ENCODE assay signal across 15 cellular contexts in genomic region chr10:80173441-80173840, GRCh38. TPM values are rescaled to one million over a fixed set of nuclear protein-coding genes. Genes with fewer than 3 reads are reported as not detected.
A peak's percentile ranks its signal among the peaks of the same experiment; 100 is the strongest.
DNase-seq lines count a peak whose midpoint lies in the region; ATAC-seq and TF ChIP-seq lines count a peak whose summit lies in the region.
"Had no signal": no experiment of that assay in that cellular context is flagged by ENCODE, and none has a peak within 500 bp of the region (broad histone marks: within the 10 kb centered on the region; RNA-seq: fewer than 3 reads in every experiment).

No MANE protein-coding gene starts in this region.

- no peaks in the 10 kb centered on the region for H3K27me3 ChIP-seq in colonic mucosa
- H3K27me3 ChIP-seq: BE2C, esophagus muscularis mucosa had no signal

- no peaks in the 10 kb centered on the region for H3K9me3 Mint-ChIP-seq in activated T-helper 2 cell treated with anti-CD3 and anti-CD28 coated beads, Interferon-gamma antibody, Interleukin-2, Interleukin-4, amounts not matched to agents 10 μg/mL and 5 μg/mL and 100 μg/mL, durations not matched to agents 14 hours and 24 hours and 36 hours
- H3K9me3 Mint-ChIP-seq: naive B cell had no signal

- H3K9ac ChIP-seq in colonic mucosa (ENCODE audit: low read depth in 2 of 2, low read length in 2 of 2), result peak overlapping the region in 1 of 2 donors; percentile 77

- peaks cover 37% of the 10 kb centered on the region for H3K4me1 ChIP-seq in colonic mucosa
- H3K4me1 ChIP-seq: BE2C had no signal

- no peak overlapping the region for H3K4me3 Mint-ChIP-seq in activated T-helper 2 cell treated with anti-CD3 and anti-CD28 coated beads, Interferon-gamma antibody, Interleukin-2, Interleukin-4, amounts not matched to agents 10 μg/mL and 5 μg/mL and 100 μg/mL, durations not matched to agents 14 hours and 24 hours and 36 hours (ENCODE audit: low read depth)

- ATAC-seq in GM18909 (IDR thresholded peaks at IDR 0.05; ENCODE audit: poor library complexity, unreplicated experiment), result no peak
- no peak for ATAC-seq in HG02870 (IDR thresholded peaks at IDR 0.05; ENCODE audit: unreplicated experiment)
- ATAC-seq: left ventricle myocardium superior had no signal

- no peak overlapping the region for H3K4me3 ChIP-seq in colonic mucosa
- H3K4me3 ChIP-seq: esophagus muscularis mucosa had no signal

- H3K36me3 ChIP-seq in colonic mucosa, result peaks cover 5% of the 10 kb centered on the region
- H3K36me3 ChIP-seq: BE2C had no signal

- intact Hi-C loops in colonic mucosa (cut with DNase I), result no loop called here
- intact Hi-C loops in activated T-helper 2 cell treated with anti-CD3 and anti-CD28 coated beads, Interferon-gamma antibody, Interleukin-2, Interleukin-4, amounts not matched to agents 10 μg/mL and 5 μg/mL and 100 μg/mL, durations not matched to agents 14 hours and 24 hours and 36 hours (cut with micrococcal nuclease), result no loop called here

- peaks cover 17% of the 10 kb centered on the region for H3K36me3 Mint-ChIP-seq in activated T-helper 2 cell treated with anti-CD3 and anti-CD28 coated beads, Interferon-gamma antibody, Interleukin-2, Interleukin-4, amounts not matched to agents 10 μg/mL and 5 μg/mL and 100 μg/mL, durations not matched to agents 14 hours and 24 hours and 36 hours (ENCODE audit: low read depth)

- DNase-seq in DMS53 (lab: John Stamatoyannopoulos, UW), result peak; percentile 83
- DNase-seq in NCI-H2171 treated with DMSO at 0.1 percent for 48 hours (lab: John Stamatoyannopoulos, UW), result peak; percentile 86
- DNase-seq in colonic mucosa, result no peak
- DNase-seq in activated T-helper 2 cell treated with anti-CD3 and anti-CD28 coated beads, Interferon-gamma antibody, Interleukin-2, Interleukin-4, amounts not matched to agents 10 μg/mL and 5 μg/mL and 100 μg/mL, durations not matched to agents 14 hours and 24 hours and 36 hours (ENCODE audit: low spot score), result no peak
- DNase-seq in islet precursor cell, result no peak
- DNase-seq: activated CD4-positive, CD25-positive, alpha-beta regulatory T cell; BE2C; GOT3; left ventricle myocardium superior; MV-4-11; naive B cell had no signal

- peaks cover 4% of the 10 kb centered on the region for H3K4me1 Mint-ChIP-seq in activated T-helper 2 cell treated with anti-CD3 and anti-CD28 coated beads, Interferon-gamma antibody, Interleukin-2, Interleukin-4, amounts not matched to agents 10 μg/mL and 5 μg/mL and 100 μg/mL, durations not matched to agents 14 hours and 24 hours and 36 hours (ENCODE audit: low read depth)

- H3K27ac ChIP-seq in C4-2B, result peak overlapping the region; percentile 85
- H3K27ac ChIP-seq in colonic mucosa, result peak overlapping the region; percentile 33

- no peaks in the 10 kb centered on the region for H3K9me3 ChIP-seq in colonic mucosa
- H3K9me3 ChIP-seq: BE2C, esophagus muscularis mucosa had no signal

- H3K27ac Mint-ChIP-seq in activated T-helper 2 cell treated with anti-CD3 and anti-CD28 coated beads, Interferon-gamma antibody, Interleukin-2, Interleukin-4, amounts not matched to agents 10 μg/mL and 5 μg/mL and 100 μg/mL, durations not matched to agents 14 hours and 24 hours and 36 hours, result no peak overlapping the region

- no peaks in the 10 kb centered on the region for H3K27me3 Mint-ChIP-seq in activated T-helper 2 cell treated with anti-CD3 and anti-CD28 coated beads, Interferon-gamma antibody, Interleukin-2, Interleukin-4, amounts not matched to agents 10 μg/mL and 5 μg/mL and 100 μg/mL, durations not matched to agents 14 hours and 24 hours and 36 hours (ENCODE audit: low read depth)
- H3K27me3 Mint-ChIP-seq: naive B cell had no signal

- TF ChIP-seq CTCF in C4-2B (conservative IDR thresholded peaks at IDR 0.05) (no peak), colonic mucosa (IDR thresholded peaks at IDR 0.05) (no peak)

RNA-seq across cellular contexts. Expression of gene ANXA11, which starts 31.9 kb away (rescaled TPM):
- 100 to 1,000 TPM; 271 to 353 TPM for total RNA-seq in colonic mucosa
- total RNA-seq in activated T-helper 2 cell treated with anti-CD3 and anti-CD28 coated beads, Interferon-gamma antibody, Interleukin-2, Interleukin-4, amounts not matched to agents 10 μg/mL and 5 μg/mL and 100 μg/mL, durations not matched to agents 14 hours and 24 hours and 36 hours, result 251 and 264 TPM in 2 replicates

RNA-seq across cellular contexts. Expression of gene PLAC9, which starts 40.9 kb away (rescaled TPM):
- 1 to 10 TPM; 3.9 to 6.0 TPM for total RNA-seq in colonic mucosa
- total RNA-seq in activated T-helper 2 cell treated with anti-CD3 and anti-CD28 coated beads, Interferon-gamma antibody, Interleukin-2, Interleukin-4, amounts not matched to agents 10 μg/mL and 5 μg/mL and 100 μg/mL, durations not matched to agents 14 hours and 24 hours and 36 hours, result not detected in 2 replicates

Comparison
In these comparisons a context has a peak if more than half of its experiments do, and no peak if none do; other contexts are left out.
1. DNase-seq: peak in DMS53 (single experiment) and NCI-H2171 treated with DMSO at 0.1 percent for 48 hours (single experiment); none in colonic mucosa (single experiment), activated T-helper 2 cell treated with anti-CD3 and anti-CD28 coated beads, Interferon-gamma antibody, Interleukin-2, Interleukin-4, amounts not matched to agents 10 μg/mL and 5 μg/mL and 100 μg/mL, durations not matched to agents 14 hours and 24 hours and 36 hours (single experiment) and islet precursor cell (single experiment).